In the genomic region with DNA sequence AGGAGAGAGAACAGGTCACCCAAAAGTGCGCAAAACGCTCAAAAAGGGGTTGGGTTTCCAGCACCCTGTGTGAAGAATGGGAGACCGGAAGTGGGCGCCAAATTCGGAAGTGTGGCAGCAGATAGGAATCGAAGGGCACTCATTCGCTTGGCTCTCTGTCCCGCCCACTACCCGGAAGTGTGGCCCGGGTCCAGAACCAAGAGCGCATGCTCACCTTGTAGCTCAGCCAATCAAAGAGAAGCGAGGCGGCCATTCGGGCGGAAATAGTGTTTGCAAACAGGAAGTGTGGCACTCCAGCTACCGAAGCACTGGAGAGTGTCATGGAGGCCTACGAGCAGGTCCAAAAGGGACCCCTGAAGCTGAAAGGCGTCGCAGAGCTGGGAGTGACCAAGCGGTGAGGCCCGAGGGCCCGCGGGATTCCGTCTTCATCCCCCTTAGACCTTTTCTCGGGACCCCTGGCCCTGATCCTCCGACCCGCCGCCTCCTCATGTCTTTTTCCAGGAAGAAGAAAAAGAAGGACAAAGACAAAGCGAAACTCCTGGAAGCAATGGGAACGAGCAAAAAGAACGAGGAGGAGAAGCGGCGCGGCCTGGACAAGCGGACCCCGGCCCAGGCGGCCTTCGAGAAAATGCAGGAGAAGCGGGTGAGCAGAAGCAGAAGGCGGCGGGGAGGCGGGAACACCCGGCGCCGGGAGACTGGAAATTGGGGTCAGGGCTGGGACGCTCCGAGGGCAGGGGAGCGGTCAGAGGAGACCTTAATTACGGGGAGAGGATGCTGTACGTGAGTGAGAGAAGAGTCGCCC, we compare ENCODE assay signal across 1 cellular context.
TF ChIP-seq lines count a peak whose summit lies in the region.

A gene (plus strand): TSS at position 288 of the 802 bp plus-strand sequence. CDS start 33 bp downstream, at position 321.

TF ChIP-seq in GM12878, 131 proteins besides CTCF, POLR2A, EP300 and RAD21 (continued from another document and continues in another):
- TF ChIP-seq, protein P1, sequence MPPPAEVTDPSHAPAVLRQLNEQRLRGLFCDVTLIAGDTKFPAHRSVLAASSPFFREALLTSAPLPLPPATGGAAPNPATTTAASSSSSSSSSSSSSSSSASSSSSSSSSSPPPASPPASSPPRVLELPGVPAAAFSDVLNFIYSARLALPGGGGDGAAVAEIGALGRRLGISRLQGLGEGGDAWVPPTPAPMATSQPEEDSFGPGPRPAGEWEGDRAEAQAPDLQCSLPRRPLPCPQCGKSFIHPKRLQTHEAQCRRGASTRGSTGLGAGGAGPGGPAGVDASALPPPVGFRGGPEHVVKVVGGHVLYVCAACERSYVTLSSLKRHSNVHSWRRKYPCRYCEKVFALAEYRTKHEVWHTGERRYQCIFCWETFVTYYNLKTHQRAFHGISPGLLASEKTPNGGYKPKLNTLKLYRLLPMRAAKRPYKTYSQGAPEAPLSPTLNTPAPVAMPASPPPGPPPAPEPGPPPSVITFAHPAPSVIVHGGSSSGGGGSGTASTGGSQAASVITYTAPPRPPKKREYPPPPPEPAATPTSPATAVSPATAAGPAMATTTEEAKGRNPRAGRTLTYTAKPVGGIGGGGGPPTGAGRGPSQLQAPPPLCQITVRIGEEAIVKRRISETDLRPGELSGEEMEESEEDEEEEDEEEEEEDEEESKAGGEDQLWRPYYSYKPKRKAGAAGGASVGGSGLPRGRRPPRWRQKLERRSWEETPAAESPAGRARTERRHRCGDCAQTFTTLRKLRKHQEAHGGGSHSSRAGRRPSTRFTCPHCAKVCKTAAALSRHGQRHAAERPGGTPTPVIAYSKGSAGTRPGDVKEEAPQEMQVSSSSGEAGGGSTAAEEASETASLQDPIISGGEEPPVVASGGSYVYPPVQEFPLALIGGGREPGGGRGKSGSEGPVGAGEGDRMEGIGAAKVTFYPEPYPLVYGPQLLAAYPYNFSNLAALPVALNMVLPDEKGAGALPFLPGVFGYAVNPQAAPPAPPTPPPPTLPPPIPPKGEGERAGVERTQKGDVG (CRISPR knock-in tag; IDR thresholded peaks at IDR 0.05), result no peak
- TF ChIP-seq SP1 (IDR thresholded peaks at IDR 0.05; ENCODE audit: low read depth, low read length) (peak; percentile 83), CREB1 (IDR thresholded peaks at IDR 0.05; ENCODE audit: low read depth) (peak; percentile 77), NR2C2 (IDR thresholded peaks at IDR 0.05; ENCODE audit: borderline replicate concordance, control insufficient read depth, insufficient read length, low read depth) (no peak), CEBPB (IDR thresholded peaks at IDR 0.05; ENCODE audit: borderline replicate concordance in 1 of 2, low read depth in 2 of 2, low read length in 2 of 2) (no peak), SRF (IDR thresholded peaks at IDR 0.05; ENCODE audit: low read depth in 2 of 2, low read length in 2 of 2) (peak; percentile 99 to 100), FOXK2 (IDR thresholded peaks at IDR 0.05) (peak; percentile 26; the same call in 1 of the 2 replicates), POLR2AphosphoS2 (IDR thresholded peaks at IDR 0.05; ENCODE audit: low read depth, low read length) (no peak; the same call in 1 of the 2 replicates), NR2C1 (IDR thresholded peaks at IDR 0.05) (peak; percentile 75), ASH2L (IDR thresholded peaks at IDR 0.05; ENCODE audit: borderline replicate concordance, low read depth) (0 out of 2 replicates have a peak, but pooled peaks have one; percentile 53), GATAD2B (conservative IDR thresholded peaks at IDR 0.05; ENCODE audit: low read depth) (peak; percentile 50; the same call in 1 of the 2 replicates), IKZF1 (conservative IDR thresholded peaks at IDR 0.05) (peak; percentile 91), ZNF384 (IDR thresholded peaks at IDR 0.05; ENCODE audit: borderline replicate concordance, low read depth, low read length) (no peak), POU2F2 (IDR thresholded peaks at IDR 0.05; ENCODE audit: borderline replicate concordance, low read depth, low read length) (peak; percentile 58; the same call in 1 of the 3 replicates), HDGF (IDR thresholded peaks at IDR 0.05) (peak; percentile 47; the same call in 1 of the 2 replicates), CBX3 (IDR thresholded peaks at IDR 0.05; ENCODE audit: borderline replicate concordance, low read depth) (no peak), CHD2 (IDR thresholded peaks at IDR 0.05; ENCODE audit: borderline replicate concordance, low read depth, low read length) (peak; percentile 86; the same call in 1 of the 2 replicates), PML (IDR thresholded peaks at IDR 0.05; ENCODE audit: low read length) (peak; percentile 55; the same call in 1 of the 2 replicates)
- TF ChIP-seq, protein P2, sequence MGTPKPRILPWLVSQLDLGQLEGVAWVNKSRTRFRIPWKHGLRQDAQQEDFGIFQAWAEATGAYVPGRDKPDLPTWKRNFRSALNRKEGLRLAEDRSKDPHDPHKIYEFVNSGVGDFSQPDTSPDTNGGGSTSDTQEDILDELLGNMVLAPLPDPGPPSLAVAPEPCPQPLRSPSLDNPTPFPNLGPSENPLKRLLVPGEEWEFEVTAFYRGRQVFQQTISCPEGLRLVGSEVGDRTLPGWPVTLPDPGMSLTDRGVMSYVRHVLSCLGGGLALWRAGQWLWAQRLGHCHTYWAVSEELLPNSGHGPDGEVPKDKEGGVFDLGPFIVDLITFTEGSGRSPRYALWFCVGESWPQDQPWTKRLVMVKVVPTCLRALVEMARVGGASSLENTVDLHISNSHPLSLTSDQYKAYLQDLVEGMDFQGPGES (IDR thresholded peaks at IDR 0.05), result peak; percentile 59; the same call in 1 of the 2 replicates
- TF ChIP-seq, protein P3, sequence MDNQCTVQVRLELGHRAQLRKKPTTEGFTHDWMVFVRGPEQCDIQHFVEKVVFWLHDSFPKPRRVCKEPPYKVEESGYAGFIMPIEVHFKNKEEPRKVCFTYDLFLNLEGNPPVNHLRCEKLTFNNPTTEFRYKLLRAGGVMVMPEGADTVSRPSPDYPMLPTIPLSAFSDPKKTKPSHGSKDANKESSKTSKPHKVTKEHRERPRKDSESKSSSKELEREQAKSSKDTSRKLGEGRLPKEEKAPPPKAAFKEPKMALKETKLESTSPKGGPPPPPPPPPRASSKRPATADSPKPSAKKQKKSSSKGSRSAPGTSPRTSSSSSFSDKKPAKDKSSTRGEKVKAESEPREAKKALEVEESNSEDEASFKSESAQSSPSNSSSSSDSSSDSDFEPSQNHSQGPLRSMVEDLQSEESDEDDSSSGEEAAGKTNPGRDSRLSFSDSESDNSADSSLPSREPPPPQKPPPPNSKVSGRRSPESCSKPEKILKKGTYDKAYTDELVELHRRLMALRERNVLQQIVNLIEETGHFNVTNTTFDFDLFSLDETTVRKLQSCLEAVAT (IDR thresholded peaks at IDR 0.05), result 0 out of 2 replicates have a peak, but pooled peaks have one; percentile 0
- TF ChIP-seq, protein P4, sequence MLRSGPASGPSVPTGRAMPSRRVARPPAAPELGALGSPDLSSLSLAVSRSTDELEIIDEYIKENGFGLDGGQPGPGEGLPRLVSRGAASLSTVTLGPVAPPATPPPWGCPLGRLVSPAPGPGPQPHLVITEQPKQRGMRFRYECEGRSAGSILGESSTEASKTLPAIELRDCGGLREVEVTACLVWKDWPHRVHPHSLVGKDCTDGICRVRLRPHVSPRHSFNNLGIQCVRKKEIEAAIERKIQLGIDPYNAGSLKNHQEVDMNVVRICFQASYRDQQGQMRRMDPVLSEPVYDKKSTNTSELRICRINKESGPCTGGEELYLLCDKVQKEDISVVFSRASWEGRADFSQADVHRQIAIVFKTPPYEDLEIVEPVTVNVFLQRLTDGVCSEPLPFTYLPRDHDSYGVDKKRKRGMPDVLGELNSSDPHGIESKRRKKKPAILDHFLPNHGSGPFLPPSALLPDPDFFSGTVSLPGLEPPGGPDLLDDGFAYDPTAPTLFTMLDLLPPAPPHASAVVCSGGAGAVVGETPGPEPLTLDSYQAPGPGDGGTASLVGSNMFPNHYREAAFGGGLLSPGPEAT (IDR thresholded peaks at IDR 0.05; ENCODE audit: low read depth), result peak; percentile 82
- TF ChIP-seq, protein P5, sequence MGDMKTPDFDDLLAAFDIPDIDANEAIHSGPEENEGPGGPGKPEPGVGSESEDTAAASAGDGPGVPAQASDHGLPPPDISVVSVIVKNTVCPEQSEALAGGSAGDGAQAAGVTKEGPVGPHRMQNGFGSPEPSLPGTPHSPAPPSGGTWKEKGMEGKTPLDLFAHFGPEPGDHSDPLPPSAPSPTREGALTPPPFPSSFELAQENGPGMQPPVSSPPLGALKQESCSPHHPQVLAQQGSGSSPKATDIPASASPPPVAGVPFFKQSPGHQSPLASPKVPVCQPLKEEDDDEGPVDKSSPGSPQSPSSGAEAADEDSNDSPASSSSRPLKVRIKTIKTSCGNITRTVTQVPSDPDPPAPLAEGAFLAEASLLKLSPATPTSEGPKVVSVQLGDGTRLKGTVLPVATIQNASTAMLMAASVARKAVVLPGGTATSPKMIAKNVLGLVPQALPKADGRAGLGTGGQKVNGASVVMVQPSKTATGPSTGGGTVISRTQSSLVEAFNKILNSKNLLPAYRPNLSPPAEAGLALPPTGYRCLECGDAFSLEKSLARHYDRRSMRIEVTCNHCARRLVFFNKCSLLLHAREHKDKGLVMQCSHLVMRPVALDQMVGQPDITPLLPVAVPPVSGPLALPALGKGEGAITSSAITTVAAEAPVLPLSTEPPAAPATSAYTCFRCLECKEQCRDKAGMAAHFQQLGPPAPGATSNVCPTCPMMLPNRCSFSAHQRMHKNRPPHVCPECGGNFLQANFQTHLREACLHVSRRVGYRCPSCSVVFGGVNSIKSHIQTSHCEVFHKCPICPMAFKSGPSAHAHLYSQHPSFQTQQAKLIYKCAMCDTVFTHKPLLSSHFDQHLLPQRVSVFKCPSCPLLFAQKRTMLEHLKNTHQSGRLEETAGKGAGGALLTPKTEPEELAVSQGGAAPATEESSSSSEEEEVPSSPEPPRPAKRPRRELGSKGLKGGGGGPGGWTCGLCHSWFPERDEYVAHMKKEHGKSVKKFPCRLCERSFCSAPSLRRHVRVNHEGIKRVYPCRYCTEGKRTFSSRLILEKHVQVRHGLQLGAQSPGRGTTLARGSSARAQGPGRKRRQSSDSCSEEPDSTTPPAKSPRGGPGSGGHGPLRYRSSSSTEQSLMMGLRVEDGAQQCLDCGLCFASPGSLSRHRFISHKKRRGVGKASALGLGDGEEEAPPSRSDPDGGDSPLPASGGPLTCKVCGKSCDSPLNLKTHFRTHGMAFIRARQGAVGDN (IDR thresholded peaks at IDR 0.05), result no peak
- TF ChIP-seq, protein P6, sequence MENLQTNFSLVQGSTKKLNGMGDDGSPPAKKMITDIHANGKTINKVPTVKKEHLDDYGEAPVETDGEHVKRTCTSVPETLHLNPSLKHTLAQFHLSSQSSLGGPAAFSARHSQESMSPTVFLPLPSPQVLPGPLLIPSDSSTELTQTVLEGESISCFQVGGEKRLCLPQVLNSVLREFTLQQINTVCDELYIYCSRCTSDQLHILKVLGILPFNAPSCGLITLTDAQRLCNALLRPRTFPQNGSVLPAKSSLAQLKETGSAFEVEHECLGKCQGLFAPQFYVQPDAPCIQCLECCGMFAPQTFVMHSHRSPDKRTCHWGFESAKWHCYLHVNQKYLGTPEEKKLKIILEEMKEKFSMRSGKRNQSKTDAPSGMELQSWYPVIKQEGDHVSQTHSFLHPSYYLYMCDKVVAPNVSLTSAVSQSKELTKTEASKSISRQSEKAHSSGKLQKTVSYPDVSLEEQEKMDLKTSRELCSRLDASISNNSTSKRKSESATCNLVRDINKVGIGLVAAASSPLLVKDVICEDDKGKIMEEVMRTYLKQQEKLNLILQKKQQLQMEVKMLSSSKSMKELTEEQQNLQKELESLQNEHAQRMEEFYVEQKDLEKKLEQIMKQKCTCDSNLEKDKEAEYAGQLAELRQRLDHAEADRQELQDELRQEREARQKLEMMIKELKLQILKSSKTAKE (IDR thresholded peaks at IDR 0.05; ENCODE audit: low read depth, poor library complexity, severe bottlenecking), result no peak
- TF ChIP-seq, protein P7, sequence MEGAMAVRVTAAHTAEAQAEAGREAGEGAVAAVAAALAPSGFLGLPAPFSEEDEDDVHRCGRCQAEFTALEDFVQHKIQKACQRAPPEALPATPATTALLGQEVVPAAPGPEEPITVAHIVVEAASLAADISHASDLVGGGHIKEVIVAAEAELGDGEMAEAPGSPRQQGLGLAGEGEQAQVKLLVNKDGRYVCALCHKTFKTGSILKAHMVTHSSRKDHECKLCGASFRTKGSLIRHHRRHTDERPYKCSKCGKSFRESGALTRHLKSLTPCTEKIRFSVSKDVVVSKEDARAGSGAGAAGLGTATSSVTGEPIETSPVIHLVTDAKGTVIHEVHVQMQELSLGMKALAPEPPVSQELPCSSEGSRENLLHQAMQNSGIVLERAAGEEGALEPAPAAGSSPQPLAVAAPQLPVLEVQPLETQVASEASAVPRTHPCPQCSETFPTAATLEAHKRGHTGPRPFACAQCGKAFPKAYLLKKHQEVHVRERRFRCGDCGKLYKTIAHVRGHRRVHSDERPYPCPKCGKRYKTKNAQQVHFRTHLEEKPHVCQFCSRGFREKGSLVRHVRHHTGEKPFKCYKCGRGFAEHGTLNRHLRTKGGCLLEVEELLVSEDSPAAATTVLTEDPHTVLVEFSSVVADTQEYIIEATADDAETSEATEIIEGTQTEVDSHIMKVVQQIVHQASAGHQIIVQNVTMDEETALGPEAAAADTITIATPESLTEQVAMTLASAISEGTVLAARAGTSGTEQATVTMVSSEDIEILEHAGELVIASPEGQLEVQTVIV (IDR thresholded peaks at IDR 0.05; ENCODE audit: borderline replicate concordance, partially characterized antibody), result peak; percentile 92
- TF ChIP-seq, protein P8, sequence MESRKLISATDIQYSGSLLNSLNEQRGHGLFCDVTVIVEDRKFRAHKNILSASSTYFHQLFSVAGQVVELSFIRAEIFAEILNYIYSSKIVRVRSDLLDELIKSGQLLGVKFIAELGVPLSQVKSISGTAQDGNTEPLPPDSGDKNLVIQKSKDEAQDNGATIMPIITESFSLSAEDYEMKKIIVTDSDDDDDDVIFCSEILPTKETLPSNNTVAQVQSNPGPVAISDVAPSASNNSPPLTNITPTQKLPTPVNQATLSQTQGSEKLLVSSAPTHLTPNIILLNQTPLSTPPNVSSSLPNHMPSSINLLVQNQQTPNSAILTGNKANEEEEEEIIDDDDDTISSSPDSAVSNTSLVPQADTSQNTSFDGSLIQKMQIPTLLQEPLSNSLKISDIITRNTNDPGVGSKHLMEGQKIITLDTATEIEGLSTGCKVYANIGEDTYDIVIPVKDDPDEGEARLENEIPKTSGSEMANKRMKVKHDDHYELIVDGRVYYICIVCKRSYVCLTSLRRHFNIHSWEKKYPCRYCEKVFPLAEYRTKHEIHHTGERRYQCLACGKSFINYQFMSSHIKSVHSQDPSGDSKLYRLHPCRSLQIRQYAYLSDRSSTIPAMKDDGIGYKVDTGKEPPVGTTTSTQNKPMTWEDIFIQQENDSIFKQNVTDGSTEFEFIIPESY (IDR thresholded peaks at IDR 0.05), result peak; percentile 88; the same call in 1 of the 2 replicates
